13 cellular contexts compared by ENCODE assay signal in genomic region chr17:59355030-59355694, GRCh38. TPM values are rescaled to one million over a fixed set of nuclear protein-coding genes. Genes with fewer than 3 reads are reported as not detected.
DNase-seq lines count a peak whose midpoint lies in the region; ATAC-seq, FAIRE-seq and TF ChIP-seq lines count a peak whose summit lies in the region.
"Had no signal": no experiment of that assay in that cellular context is flagged by ENCODE, and none has a peak within 500 bp of the region (broad histone marks: within the 10 kb centered on the region; RNA-seq: fewer than 3 reads in every experiment).

No MANE protein-coding gene starts in this region.

- intact Hi-C loops in activated CD4-positive, alpha-beta T cell treated with anti-CD3 and anti-CD28 coated beads for 36 hours (cut with DNase I, micrococcal nuclease): no loop called here
- intact Hi-C loops in right lobe of liver (cut with DNase I): no loop called here

- peaks cover 63% of the 10 kb centered on the region for H3K4me1 Mint-ChIP-seq in activated CD4-positive, alpha-beta T cell treated with anti-CD3 and anti-CD28 coated beads for 36 hours
- peaks cover 65% of the 10 kb centered on the region for H3K4me1 Mint-ChIP-seq in activated CD4-positive, alpha-beta T cell treated with anti-CD3 and anti-CD28 coated beads, Interleukin-2, amount 10 ng/mL, durations not matched to agents 7 days and 5 days

- no peak overlapping the region for H3K4me3 Mint-ChIP-seq in activated CD4-positive, alpha-beta T cell treated with anti-CD3 and anti-CD28 coated beads for 36 hours
- no peak overlapping the region for H3K4me3 Mint-ChIP-seq in activated CD4-positive, alpha-beta T cell treated with anti-CD3 and anti-CD28 coated beads, Interleukin-2, amount 10 ng/mL, durations not matched to agents 7 days and 5 days

- no peak for TF ChIP-seq POLR2A in right lobe of liver (IDR thresholded peaks at IDR 0.05)
- TF ChIP-seq POLR2A in GM12892 (IDR thresholded peaks at IDR 0.05; ENCODE audit: low read depth, low read length): no peak

- no peak for DNase-seq in activated CD4-positive, alpha-beta T cell treated with anti-CD3 and anti-CD28 coated beads for 36 hours
- DNase-seq in activated CD4-positive, alpha-beta T cell treated with anti-CD3 and anti-CD28 coated beads, Interleukin-2, amount 10 ng/mL, durations not matched to agents 7 days and 5 days: no peak
- DNase-seq in right lobe of liver (peak in 1 of 3 donors; percentile 85), GM12892 (ENCODE audit: insufficient read length) (no peak), D721Med (ENCODE audit: insufficient read length, low spot score) (no peak)
- DNase-seq: activated CD8-positive, alpha-beta memory T cell treated with anti-CD3 and anti-CD28 coated beads, Interleukin-2, amount 50 U/mL, for 4 hours; DND-41; NCI-H1092; transverse colon had no signal

- H3K27ac Mint-ChIP-seq in activated CD4-positive, alpha-beta T cell treated with anti-CD3 and anti-CD28 coated beads for 36 hours: peak overlapping the region; percentile 38
- no peak overlapping the region for H3K27ac Mint-ChIP-seq in activated CD4-positive, alpha-beta T cell treated with anti-CD3 and anti-CD28 coated beads, Interleukin-2, amount 10 ng/mL, durations not matched to agents 7 days and 5 days

- H3K4me1 ChIP-seq in right lobe of liver (peaks cover 0 to 48% (median 18%) of the 10 kb centered on the region in 4 donors), thymus (ENCODE audit: control insufficient read depth, insufficient read depth, low read length) (peaks cover 3% of the 10 kb centered on the region)

- H3K27me3 ChIP-seq in right lobe of liver: no peaks in the 10 kb centered on the region
- no peaks in the 10 kb centered on the region for H3K27me3 ChIP-seq in thymus (ENCODE audit: control insufficient read depth, insufficient read depth)
- H3K27me3 ChIP-seq: transverse colon had no signal

- H3K4me3 ChIP-seq in right lobe of liver: no peak overlapping the region
- H3K4me3 ChIP-seq in thymus (ENCODE audit: low read length): no peak overlapping the region
- H3K4me3 ChIP-seq: lung, transverse colon had no signal

- peaks cover 0 to 5% (median 1%) of the 10 kb centered on the region in 4 donors for H3K36me3 ChIP-seq in right lobe of liver
- H3K36me3 ChIP-seq in thymus (ENCODE audit: control insufficient read depth, insufficient read depth): peaks cover 6% of the 10 kb centered on the region

- H3K9me3 Mint-ChIP-seq in activated CD4-positive, alpha-beta T cell treated with anti-CD3 and anti-CD28 coated beads for 36 hours (ENCODE audit: low read depth): no peaks in the 10 kb centered on the region
- H3K9me3 Mint-ChIP-seq in activated CD4-positive, alpha-beta T cell treated with anti-CD3 and anti-CD28 coated beads, Interleukin-2, amount 10 ng/mL, durations not matched to agents 7 days and 5 days: peaks cover 24% of the 10 kb centered on the region

- H3K36me3 Mint-ChIP-seq in activated CD4-positive, alpha-beta T cell treated with anti-CD3 and anti-CD28 coated beads for 36 hours (ENCODE audit: low read depth): peaks cover 29% of the 10 kb centered on the region
- H3K36me3 Mint-ChIP-seq in activated CD4-positive, alpha-beta T cell treated with anti-CD3 and anti-CD28 coated beads, Interleukin-2, amount 10 ng/mL, durations not matched to agents 7 days and 5 days (ENCODE audit: low read depth): peaks cover 55% of the 10 kb centered on the region

- ATAC-seq in activated CD4-positive, alpha-beta T cell treated with anti-CD3 and anti-CD28 coated beads for 36 hours: peak; percentile 50
- ATAC-seq in right lobe of liver (peak; percentile 47 to 79 (median 70)), GM18520 (IDR thresholded peaks at IDR 0.05; ENCODE audit: unreplicated experiment) (no peak)

- H3K27ac ChIP-seq in angular gyrus (ENCODE audit: low read depth, low read length) (peak overlapping the region; percentile 85), right lobe of liver (no peak overlapping the region), thymus (ENCODE audit: low read depth) (peak overlapping the region; percentile 38)

- no peak for FAIRE-seq in GM12892 (lab: Jason Lieb, UNC)
- no peak for FAIRE-seq in D721Med (lab: Jason Lieb, UNC)

- no peaks in the 10 kb centered on the region for H3K9me3 ChIP-seq in right lobe of liver
- no peaks in the 10 kb centered on the region for H3K9me3 ChIP-seq in thymus (ENCODE audit: control insufficient read depth)
- H3K9me3 ChIP-seq: transverse colon had no signal

- H3K27me3 Mint-ChIP-seq in activated CD4-positive, alpha-beta T cell treated with anti-CD3 and anti-CD28 coated beads for 36 hours: no peaks in the 10 kb centered on the region
- H3K27me3 Mint-ChIP-seq in activated CD4-positive, alpha-beta T cell treated with anti-CD3 and anti-CD28 coated beads, Interleukin-2, amount 10 ng/mL, durations not matched to agents 7 days and 5 days: no peaks in the 10 kb centered on the region

- CTCF ChIA-PET in activated CD4-positive, alpha-beta T cell treated with anti-CD3 and anti-CD28 coated beads for 36 hours (lab: Charles Lee): interaction anchor here (0.8 to 2.2 kb wide), 6 partner anchors 10 to 87 kb away, joined by 3 to 9 read pairs (median 4); no protein-coding TSS in a partner anchor
- CTCF ChIA-PET in activated CD4-positive, alpha-beta T cell treated with anti-CD3 and anti-CD28 coated beads, Interleukin-2, amount 10 ng/mL, durations not matched to agents 7 days and 5 days (lab: Charles Lee): interaction anchor here (0.6 to 1.7 kb wide), 6 partner anchors 16 to 566 kb away, joined by 3 to 10 read pairs (median 4); no protein-coding TSS in a partner anchor

- POLR2A ChIA-PET in activated CD4-positive, alpha-beta T cell treated with anti-CD3 and anti-CD28 coated beads for 36 hours (lab: Charles Lee): no interaction called here
- POLR2A ChIA-PET in activated CD4-positive, alpha-beta T cell treated with anti-CD3 and anti-CD28 coated beads, Interleukin-2, amount 10 ng/mL, durations not matched to agents 7 days and 5 days (lab: Charles Lee): interaction anchor here (0.7 kb wide), 1 partner anchor 209 kb away, joined by 16 read pairs; no protein-coding TSS in a partner anchor

- TF ChIP-seq CTCF in right lobe of liver (IDR thresholded peaks at IDR 0.05) (no peak), D721Med (IDR thresholded peaks at IDR 0.05; ENCODE audit: insufficient read depth, missing control alignments) (no peak)

- 39% methylated on average over 3 of the region's 4 CpGs for WGBS in right lobe of liver (ENCODE audit: insufficient coverage, low coverage, low lambda C conversion rate, missing lambda C conversion rate)
- 95% methylated on average over 4 of the region's 4 CpGs for WGBS in thymus

RNA-seq across cellular contexts. Expression of gene YPEL2, which starts 23.7 kb away (rescaled TPM):
- 1 to 10 TPM; 4.3 to 6.9 TPM for total RNA-seq in activated CD4-positive, alpha-beta T cell treated with anti-CD3 and anti-CD28 coated beads for 36 hours
- 10 to 100 TPM in 1 of 2 experiments, 1 to 10 TPM in 1; 9.4 to 13.2 TPM for total RNA-seq in activated CD4-positive, alpha-beta T cell treated with anti-CD3 and anti-CD28 coated beads, Interleukin-2, amount 10 ng/mL, durations not matched to agents 7 days and 5 days
- 10 to 100 TPM in 4 of 6 experiments, 1 to 10 TPM in 2; 9.2 to 23.3 (median 15.2) TPM for total RNA-seq in right lobe of liver
- polyA plus RNA-seq in thymus: 10.6 TPM
- 2.0 TPM for polyA plus RNA-seq in GM12892 (2012; ENCODE audit: missing spikeins)

Comparison
In these comparisons a context has a peak if more than half of its experiments do, and no peak if none do; other contexts are left out.
1. H3K27ac ChIP-seq: peak in angular gyrus (single experiment) and thymus (single experiment); none in right lobe of liver (0 of 3).